ENCODE assay signal across 16 cellular contexts in genomic region chr20:3042621-3043020, GRCh38. TPM values are rescaled to one million over a fixed set of nuclear protein-coding genes. Genes with fewer than 3 reads are reported as not detected.
DNase-seq lines count a peak whose midpoint lies in the region; ATAC-seq and TF ChIP-seq lines count a peak whose summit lies in the region.
"Had no signal": no experiment of that assay in that cellular context is flagged by ENCODE, and none has a peak within 500 bp of the region (broad histone marks: within the 10 kb centered on the region; RNA-seq: fewer than 3 reads in every experiment).

No MANE protein-coding gene starts in this region.

- no peak for TF ChIP-seq CTCF in 22Rv1 (IDR thresholded peaks at IDR 0.05)
- no peak for TF ChIP-seq CTCF in VCaP (conservative IDR thresholded peaks at IDR 0.05)
- TF ChIP-seq CTCF in progenitor cell of endocrine pancreas (IDR thresholded peaks at IDR 0.05; ENCODE audit: unreplicated experiment), result no peak

- H3K36me3 ChIP-seq in CD8-positive, alpha-beta memory T cell (ENCODE audit: insufficient read depth, low read length), result peaks cover 22% of the 10 kb centered on the region

- CTCF ChIA-PET in CD8-positive, alpha-beta memory T cell (lab: Charles Lee), result interaction anchor here (0.9 to 1.0 kb wide), 2 partner anchors 11 kb away, joined by 3 to 4 read pairs; no protein-coding TSS in a partner anchor

- no peaks in the 10 kb centered on the region for H3K27me3 ChIP-seq in CD8-positive, alpha-beta memory T cell (ENCODE audit: insufficient read depth, low read length, poor library complexity, severe bottlenecking)

- H3K4me1 Mint-ChIP-seq in progenitor cell of endocrine pancreas (ENCODE audit: low read depth), result peaks cover 28% of the 10 kb centered on the region
- H3K4me1 Mint-ChIP-seq in CD8-positive, alpha-beta memory T cell, result peaks cover 16 to 25% (median 24%) of the 10 kb centered on the region in 3 donors

- H3K9me3 ChIP-seq in CD8-positive, alpha-beta memory T cell (ENCODE audit: low read length), result no peaks in the 10 kb centered on the region

- H3K4me3 Mint-ChIP-seq in progenitor cell of endocrine pancreas (ENCODE audit: low read depth), result peak overlapping the region; percentile 63
- no peak overlapping the region for H3K4me3 Mint-ChIP-seq in CD8-positive, alpha-beta memory T cell
- H3K4me3 Mint-ChIP-seq: activated naive CD8-positive, alpha-beta T cell had no signal

- H3K36me3 Mint-ChIP-seq in progenitor cell of endocrine pancreas (ENCODE audit: insufficient read depth), result peaks cover 17% of the 10 kb centered on the region
- peaks cover 0 to 42% (median 14%) of the 10 kb centered on the region in 3 donors for H3K36me3 Mint-ChIP-seq in CD8-positive, alpha-beta memory T cell
- H3K36me3 Mint-ChIP-seq: activated naive CD8-positive, alpha-beta T cell had no signal

- peak overlapping the region; percentile 94 for H3K27ac Mint-ChIP-seq in progenitor cell of endocrine pancreas
- peak overlapping the region in 1 of 8 donors; percentile 52 for H3K27ac Mint-ChIP-seq in CD8-positive, alpha-beta memory T cell

- H3K27me3 Mint-ChIP-seq in progenitor cell of endocrine pancreas, result no peaks in the 10 kb centered on the region
- H3K27me3 Mint-ChIP-seq in CD8-positive, alpha-beta memory T cell, result peaks cover 0 to 3% of the 10 kb centered on the region in 2 donors
- H3K27me3 Mint-ChIP-seq: activated naive CD8-positive, alpha-beta T cell; naive thymus-derived CD4-positive, alpha-beta T cell had no signal

- DNase-seq in left ventricle myocardium superior, result peak; percentile 74
- no peak for DNase-seq in progenitor cell of endocrine pancreas (ENCODE audit: low spot score, unreplicated experiment)
- no peak for DNase-seq in CD8-positive, alpha-beta memory T cell
- no peak for DNase-seq in Kasumi-1 (lab: John Stamatoyannopoulos, UW)
- no peak for DNase-seq in cerebellar nuclear complex (lab: John Stamatoyannopoulos, UW)
- DNase-seq: activated CD8-positive, alpha-beta memory T cell treated with anti-CD3 and anti-CD28 coated beads, Interleukin-2, amount 50 U/mL, for 48 hours; KG1; naive thymus-derived CD4-positive, alpha-beta T cell; NCI-H187 treated with DMSO at 0.1 percent for 48 hours had no signal

- no peak overlapping the region for H3K4me3 ChIP-seq in CD8-positive, alpha-beta memory T cell (ENCODE audit: low read length)
- H3K4me3 ChIP-seq: smooth muscle cell had no signal

- H3K9me3 Mint-ChIP-seq in progenitor cell of endocrine pancreas (ENCODE audit: low read depth), result no peaks in the 10 kb centered on the region
- H3K9me3 Mint-ChIP-seq in CD8-positive, alpha-beta memory T cell, result no peaks in the 10 kb centered on the region
- H3K9me3 Mint-ChIP-seq: naive thymus-derived CD4-positive, alpha-beta T cell had no signal

- intact Hi-C loops in left ventricle myocardium superior (cut with micrococcal nuclease), result no loop called here

- ATAC-seq in left ventricle myocardium superior (peak; percentile 6), HG03520 (IDR thresholded peaks at IDR 0.05; ENCODE audit: unreplicated experiment) (no peak)
- ATAC-seq: naive thymus-derived CD4-positive, alpha-beta T cell had no signal

- peak overlapping the region; percentile 80 for H3K27ac ChIP-seq in 22Rv1
- peak overlapping the region; percentile 96 for H3K27ac ChIP-seq in VCaP
- no peak overlapping the region for H3K27ac ChIP-seq in CD8-positive, alpha-beta memory T cell (ENCODE audit: low read depth, low read length)

- H3K4me1 ChIP-seq in CD8-positive, alpha-beta memory T cell (ENCODE audit: insufficient read depth, low read length), result peaks cover 11% of the 10 kb centered on the region

- POLR2A ChIA-PET in CD8-positive, alpha-beta memory T cell (lab: Charles Lee), result no interaction called here

RNA-seq across cellular contexts. Expression of gene GNRH2, which starts 0.8 kb away (rescaled TPM):
- total RNA-seq in left ventricle myocardium superior, result not detected
- 2.7 TPM in 2 replicates for total RNA-seq in progenitor cell of endocrine pancreas
- under 1 TPM; 0.42 to 0.90 TPM for total RNA-seq in CD8-positive, alpha-beta memory T cell
- polyA plus RNA-seq in CD8-positive, alpha-beta memory T cell, result not detected
- total RNA-seq: smooth muscle cell, urinary bladder had no signal
- polyA plus RNA-seq: AG04450; naive thymus-derived CD4-positive, alpha-beta T cell; smooth muscle cell; urinary bladder had no signal

RNA-seq across cellular contexts. Expression of gene MRPS26, which starts 3.2 kb away (rescaled TPM):
- total RNA-seq in left ventricle myocardium superior (57.5 TPM), progenitor cell of endocrine pancreas (74.3 and 75.1 TPM in 2 replicates)
- total RNA-seq in CD8-positive, alpha-beta memory T cell, result 10 to 100 TPM; 89.8 to 90.8 TPM
- polyA plus RNA-seq in CD8-positive, alpha-beta memory T cell, result 61.9 TPM

RNA-seq across cellular contexts. Expression of gene OXT, which starts 28.8 kb away (rescaled TPM):
- total RNA-seq in left ventricle myocardium superior, result not detected
- total RNA-seq in progenitor cell of endocrine pancreas, result not detected in 2 replicates
- total RNA-seq in CD8-positive, alpha-beta memory T cell, result under 1 TPM in 1 of 2 experiments, not detected in 1; 0.79 TPM
- 1.4 TPM for polyA plus RNA-seq in CD8-positive, alpha-beta memory T cell
- total RNA-seq: smooth muscle cell, urinary bladder had no signal
- polyA plus RNA-seq: AG04450 had no signal

RNA-seq across cellular contexts. Expression of gene AVP, which starts 41.9 kb away (rescaled TPM):
- total RNA-seq in left ventricle myocardium superior, result not detected
- total RNA-seq in progenitor cell of endocrine pancreas, result not detected in 2 replicates
- not detected for total RNA-seq in CD8-positive, alpha-beta memory T cell
- polyA plus RNA-seq in CD8-positive, alpha-beta memory T cell, result not detected
- total RNA-seq: smooth muscle cell, urinary bladder had no signal
- polyA plus RNA-seq: AG04450; naive thymus-derived CD4-positive, alpha-beta T cell; smooth muscle cell; urinary bladder had no signal
